In the genomic region with DNA sequence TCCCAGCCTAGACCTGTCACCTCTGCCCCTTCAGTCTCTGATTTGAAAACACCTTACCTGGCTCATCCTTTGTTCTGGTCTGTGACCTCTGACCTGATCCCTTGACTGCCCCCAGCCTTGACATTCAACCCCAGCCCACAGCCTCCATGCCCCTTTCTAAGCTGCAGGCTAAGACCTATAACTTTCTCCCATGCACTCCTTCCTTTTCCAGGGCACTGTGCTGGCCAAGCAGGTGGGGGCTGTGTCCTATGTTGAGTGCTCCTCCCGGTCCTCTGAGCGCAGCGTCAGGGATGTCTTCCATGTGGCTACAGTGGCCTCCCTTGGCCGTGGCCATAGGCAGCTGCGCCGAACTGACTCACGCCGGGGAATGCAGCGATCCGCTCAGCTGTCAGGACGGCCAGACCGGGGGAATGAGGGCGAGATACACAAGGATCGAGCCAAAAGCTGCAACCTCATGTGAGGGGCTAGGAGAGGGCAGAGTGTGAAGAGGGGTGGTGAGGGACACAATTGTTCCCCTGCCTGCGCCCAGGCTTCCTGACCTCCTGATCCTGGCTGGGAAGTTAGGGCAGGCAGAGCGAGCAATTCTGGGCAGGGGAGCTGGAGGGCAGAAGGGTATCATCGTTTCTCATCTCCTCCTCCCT, we compare ENCODE assay signal across 1 cellular context.
TF ChIP-seq lines count a peak whose summit lies in the region.

No MANE protein-coding gene starts in this region.

TF ChIP-seq in GM23338, 12 proteins besides CTCF, POLR2A, EP300 and RAD21 (continued from another document):
- TF ChIP-seq, protein P1, sequence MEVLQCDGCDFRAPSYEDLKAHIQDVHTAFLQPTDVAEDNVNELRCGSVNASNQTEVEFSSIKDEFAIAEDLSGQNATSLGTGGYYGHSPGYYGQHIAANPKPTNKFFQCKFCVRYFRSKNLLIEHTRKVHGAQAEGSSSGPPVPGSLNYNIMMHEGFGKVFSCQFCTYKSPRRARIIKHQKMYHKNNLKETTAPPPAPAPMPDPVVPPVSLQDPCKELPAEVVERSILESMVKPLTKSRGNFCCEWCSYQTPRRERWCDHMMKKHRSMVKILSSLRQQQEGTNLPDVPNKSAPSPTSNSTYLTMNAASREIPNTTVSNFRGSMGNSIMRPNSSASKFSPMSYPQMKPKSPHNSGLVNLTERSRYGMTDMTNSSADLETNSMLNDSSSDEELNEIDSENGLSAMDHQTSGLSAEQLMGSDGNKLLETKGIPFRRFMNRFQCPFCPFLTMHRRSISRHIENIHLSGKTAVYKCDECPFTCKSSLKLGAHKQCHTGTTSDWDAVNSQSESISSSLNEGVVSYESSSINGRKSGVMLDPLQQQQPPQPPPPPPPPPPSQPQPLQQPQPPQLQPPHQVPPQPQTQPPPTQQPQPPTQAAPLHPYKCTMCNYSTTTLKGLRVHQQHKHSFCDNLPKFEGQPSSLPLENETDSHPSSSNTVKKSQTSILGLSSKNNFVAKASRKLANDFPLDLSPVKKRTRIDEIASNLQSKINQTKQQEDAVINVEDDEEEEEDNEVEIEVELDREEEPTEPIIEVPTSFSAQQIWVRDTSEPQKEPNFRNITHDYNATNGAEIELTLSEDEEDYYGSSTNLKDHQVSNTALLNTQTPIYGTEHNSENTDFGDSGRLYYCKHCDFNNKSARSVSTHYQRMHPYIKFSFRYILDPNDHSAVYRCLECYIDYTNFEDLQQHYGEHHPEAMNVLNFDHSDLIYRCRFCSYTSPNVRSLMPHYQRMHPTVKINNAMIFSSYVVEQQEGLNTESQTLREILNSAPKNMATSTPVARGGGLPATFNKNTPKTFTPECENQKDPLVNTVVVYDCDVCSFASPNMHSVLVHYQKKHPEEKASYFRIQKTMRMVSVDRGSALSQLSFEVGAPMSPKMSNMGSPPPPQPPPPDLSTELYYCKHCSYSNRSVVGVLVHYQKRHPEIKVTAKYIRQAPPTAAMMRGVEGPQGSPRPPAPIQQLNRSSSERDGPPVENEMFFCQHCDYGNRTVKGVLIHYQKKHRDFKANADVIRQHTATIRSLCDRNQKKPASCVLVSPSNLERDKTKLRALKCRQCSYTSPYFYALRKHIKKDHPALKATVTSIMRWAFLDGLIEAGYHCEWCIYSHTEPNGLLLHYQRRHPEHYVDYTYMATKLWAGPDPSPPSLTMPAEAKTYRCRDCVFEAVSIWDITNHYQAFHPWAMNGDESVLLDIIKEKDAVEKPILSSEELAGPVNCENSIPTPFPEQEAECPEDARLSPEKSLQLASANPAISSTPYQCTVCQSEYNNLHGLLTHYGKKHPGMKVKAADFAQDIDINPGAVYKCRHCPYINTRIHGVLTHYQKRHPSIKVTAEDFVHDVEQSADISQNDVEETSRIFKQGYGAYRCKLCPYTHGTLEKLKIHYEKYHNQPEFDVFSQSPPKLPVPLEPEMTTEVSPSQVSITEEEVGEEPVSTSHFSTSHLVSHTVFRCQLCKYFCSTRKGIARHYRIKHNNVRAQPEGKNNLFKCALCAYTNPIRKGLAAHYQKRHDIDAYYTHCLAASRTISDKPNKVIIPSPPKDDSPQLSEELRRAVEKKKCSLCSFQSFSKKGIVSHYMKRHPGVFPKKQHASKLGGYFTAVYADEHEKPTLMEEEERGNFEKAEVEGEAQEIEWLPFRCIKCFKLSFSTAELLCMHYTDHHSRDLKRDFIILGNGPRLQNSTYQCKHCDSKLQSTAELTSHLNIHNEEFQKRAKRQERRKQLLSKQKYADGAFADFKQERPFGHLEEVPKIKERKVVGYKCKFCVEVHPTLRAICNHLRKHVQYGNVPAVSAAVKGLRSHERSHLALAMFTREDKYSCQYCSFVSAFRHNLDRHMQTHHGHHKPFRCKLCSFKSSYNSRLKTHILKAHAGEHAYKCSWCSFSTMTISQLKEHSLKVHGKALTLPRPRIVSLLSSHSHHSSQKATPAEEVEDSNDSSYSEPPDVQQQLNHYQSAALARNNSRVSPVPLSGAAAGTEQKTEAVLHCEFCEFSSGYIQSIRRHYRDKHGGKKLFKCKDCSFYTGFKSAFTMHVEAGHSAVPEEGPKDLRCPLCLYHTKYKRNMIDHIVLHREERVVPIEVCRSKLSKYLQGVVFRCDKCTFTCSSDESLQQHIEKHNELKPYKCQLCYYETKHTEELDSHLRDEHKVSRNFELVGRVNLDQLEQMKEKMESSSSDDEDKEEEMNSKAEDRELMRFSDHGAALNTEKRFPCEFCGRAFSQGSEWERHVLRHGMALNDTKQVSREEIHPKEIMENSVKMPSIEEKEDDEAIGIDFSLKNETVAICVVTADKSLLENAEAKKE (CRISPR knock-in tag; IDR thresholded peaks at IDR 0.05): no peak
TF ChIP-seq in GM23338: peak in this region for 0.
